ENCODE assay signal across 21 cellular contexts in the genomic region with DNA sequence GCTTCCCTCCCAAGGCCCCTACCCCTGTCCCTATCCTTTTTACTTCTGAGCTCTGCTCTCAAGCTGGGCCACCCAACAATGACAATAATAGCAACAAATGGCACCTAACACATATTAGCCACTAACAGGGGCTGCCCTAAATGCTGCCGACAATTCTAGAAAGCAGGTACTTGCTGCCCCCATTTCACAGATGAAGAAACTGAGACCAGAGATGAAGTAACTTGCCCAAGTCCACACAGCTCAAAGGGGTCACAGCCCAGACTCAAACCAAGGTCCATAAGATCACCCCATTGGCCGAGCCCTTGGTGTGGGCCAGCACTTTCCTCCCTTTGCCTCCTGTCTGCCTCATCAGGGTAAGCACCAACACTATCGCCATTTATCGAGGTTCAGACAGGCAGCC. TPM values are rescaled to one million over a fixed set of nuclear protein-coding genes. Genes with fewer than 3 reads are reported as not detected.
DNase-seq lines count a peak whose midpoint lies in the region; ATAC-seq and TF ChIP-seq lines count a peak whose summit lies in the region.
"Had no signal": no experiment of that assay in that cellular context is flagged by ENCODE, and none has a peak within 500 bp of the region (broad histone marks: within the 10 kb centered on the region; RNA-seq: fewer than 3 reads in every experiment).

No MANE protein-coding gene starts in this region.

- peak overlapping the region in 5 of 11 experiments; percentile 1 to 65 (median 37); a peak in 6 of 22 replicates for H3K27ac ChIP-seq in BLaER1 treated with 17β-estradiol and CSF1 and Interleukin-3, amounts not matched to agents 10 nM and 100 nM
- H3K27ac ChIP-seq in mesenchymal stem cell (ENCODE audit: low read length, poor library complexity, severe bottlenecking) (no peak overlapping the region), neural progenitor cell (no peak overlapping the region), right cardiac atrium (ENCODE audit: low read length) (no peak overlapping the region)
- H3K27ac ChIP-seq: GM23248 had no signal

- H2AK5ac ChIP-seq in mesenchymal stem cell (ENCODE audit: low read length, severe bottlenecking), result no peak overlapping the region

- no peaks in the 10 kb centered on the region for H3K79me2 ChIP-seq in neural progenitor cell (ENCODE audit: low read depth)

- no peaks in the 10 kb centered on the region for H3K36me3 Mint-ChIP-seq in neural progenitor cell
- H3K36me3 Mint-ChIP-seq: CD14-positive monocyte; CD8-positive, alpha-beta memory T cell had no signal

- H3K36me3 ChIP-seq in BLaER1 treated with 17β-estradiol and CSF1 and Interleukin-3, amounts not matched to agents 10 nM and 100 nM, result no peaks in the 10 kb centered on the region
- H3K36me3 ChIP-seq in mesenchymal stem cell (ENCODE audit: control insufficient read depth in 1 of 2, insufficient read depth in 2 of 2, low read depth in 1 of 2, low read length in 2 of 2), result no peaks in the 10 kb centered on the region
- no peaks in the 10 kb centered on the region for H3K36me3 ChIP-seq in neural progenitor cell

- H2BK5ac ChIP-seq in mesenchymal stem cell (ENCODE audit: low read depth, low read length, poor library complexity, severe bottlenecking), result no peak overlapping the region

- H3K4me3 Mint-ChIP-seq in neural progenitor cell, result peak overlapping the region; percentile 48
- no peak overlapping the region for H3K4me3 Mint-ChIP-seq in stimulated activated naive CD8-positive, alpha-beta T cell treated with anti-CD3 and anti-CD28 coated beads, Interleukin-15, amount 100 ng/mL, for 72 hours
- H3K4me3 Mint-ChIP-seq: CD14-positive monocyte; CD4-positive, alpha-beta T cell; CD8-positive, alpha-beta memory T cell had no signal

- no peak overlapping the region for H2BK120ac ChIP-seq in mesenchymal stem cell (ENCODE audit: low read depth, low read length)

- H3K9ac ChIP-seq in BLaER1 treated with 17β-estradiol and CSF1 and Interleukin-3, amounts not matched to agents 10 nM and 100 nM, result no peak overlapping the region
- H3K9ac ChIP-seq in mesenchymal stem cell (ENCODE audit: low read length) (no peak overlapping the region), neural progenitor cell (no peak overlapping the region)
- H3K9ac ChIP-seq: GM23248 had no signal

- 91% methylated on average over 4 of the region's 4 CpGs for WGBS in mesenchymal stem cell
- 92% methylated on average over 4 of the region's 4 CpGs for WGBS in right cardiac atrium

- H2AFZ ChIP-seq in mesenchymal stem cell (ENCODE audit: low read depth, low read length), result no peak overlapping the region
- H2AFZ ChIP-seq in neural progenitor cell (replicated peaks), result no peak overlapping the region
- H2AFZ ChIP-seq: GM23248 had no signal

- H2BK12ac ChIP-seq in mesenchymal stem cell (ENCODE audit: low read length in 2 of 2), result no peak overlapping the region

- no peak overlapping the region for H3K18ac ChIP-seq in mesenchymal stem cell (ENCODE audit: low read depth in 1 of 2, low read length in 2 of 2)

- no peaks in the 10 kb centered on the region for H4K20me1 ChIP-seq in BLaER1 treated with 17β-estradiol and CSF1 and Interleukin-3, amounts not matched to agents 10 nM and 100 nM
- no peaks in the 10 kb centered on the region for H4K20me1 ChIP-seq in neural progenitor cell (ENCODE audit: low read depth)

- H3K9me3 Mint-ChIP-seq in neural progenitor cell, result no peaks in the 10 kb centered on the region
- no peaks in the 10 kb centered on the region for H3K9me3 Mint-ChIP-seq in stimulated activated naive CD8-positive, alpha-beta T cell treated with anti-CD3 and anti-CD28 coated beads, Interleukin-15, amount 100 ng/mL, for 72 hours
- H3K9me3 Mint-ChIP-seq: CD14-positive monocyte; CD4-positive, alpha-beta T cell; CD8-positive, alpha-beta memory T cell had no signal

- peak overlapping the region; percentile 76 for H3K27ac Mint-ChIP-seq in neural progenitor cell
- H3K27ac Mint-ChIP-seq in stimulated activated naive CD8-positive, alpha-beta T cell treated with anti-CD3 and anti-CD28 coated beads, Interleukin-15, amount 100 ng/mL, for 72 hours, result no peak overlapping the region
- H3K27ac Mint-ChIP-seq: CD4-positive, alpha-beta T cell; CD8-positive, alpha-beta memory T cell had no signal

- H3K79me1 ChIP-seq in mesenchymal stem cell (replicated peaks; ENCODE audit: low read length, poor library complexity, severe bottlenecking), result no peaks in the 10 kb centered on the region

- no peak overlapping the region for H3K4ac ChIP-seq in mesenchymal stem cell (ENCODE audit: low read depth in 1 of 2, low read length in 2 of 2)

- H2BK15ac ChIP-seq in mesenchymal stem cell (ENCODE audit: low read depth, poor library complexity, severe bottlenecking), result peak overlapping the region; percentile 30

- H3K4me2 ChIP-seq in BLaER1 treated with 17β-estradiol and CSF1 and Interleukin-3, amounts not matched to agents 10 nM and 100 nM, result peak overlapping the region in 9 of 11 experiments; percentile 1 to 86 (median 79); a peak in 16 of 22 replicates
- H3K4me2 ChIP-seq in mesenchymal stem cell (ENCODE audit: low read length, poor library complexity, severe bottlenecking) (no peak overlapping the region), neural progenitor cell (no peak overlapping the region)

- H3K27me3 ChIP-seq in BLaER1 treated with 17β-estradiol and CSF1 and Interleukin-3, amounts not matched to agents 10 nM and 100 nM, result no peaks in the 10 kb centered on the region
- H3K27me3 ChIP-seq in mesenchymal stem cell (ENCODE audit: control insufficient read depth in 1 of 2, insufficient read depth in 1 of 2, low read length in 2 of 2), result peaks cover 47 to 75% of the 10 kb centered on the region in 2 experiments
- no peaks in the 10 kb centered on the region for H3K27me3 ChIP-seq in neural progenitor cell
- H3K27me3 ChIP-seq in right cardiac atrium (ENCODE audit: control insufficient read depth, insufficient read depth), result no peaks in the 10 kb centered on the region

- H3K23ac ChIP-seq in mesenchymal stem cell (ENCODE audit: low read length in 2 of 2), result no peak overlapping the region

- H4K8ac ChIP-seq in mesenchymal stem cell (ENCODE audit: low read length), result no peak overlapping the region

- H3K4me3 ChIP-seq in BLaER1 treated with 17β-estradiol and CSF1 and Interleukin-3, amounts not matched to agents 10 nM and 100 nM, result no peak overlapping the region
- no peak overlapping the region for H3K4me3 ChIP-seq in mesenchymal stem cell (ENCODE audit: insufficient read depth in 1 of 2, low read depth in 1 of 2, low read length in 2 of 2)
- no peak overlapping the region for H3K4me3 ChIP-seq in neural progenitor cell
- H3K4me3 ChIP-seq in right cardiac atrium (ENCODE audit: low read length), result no peak overlapping the region
- H3K4me3 ChIP-seq: GM12878, GM23248 had no signal

- intact Hi-C loops in right cardiac atrium (cut with DNase I), result no loop called here

- peaks cover 69% of the 10 kb centered on the region for H3K4me1 Mint-ChIP-seq in neural progenitor cell
- H3K4me1 Mint-ChIP-seq in stimulated activated naive CD8-positive, alpha-beta T cell treated with anti-CD3 and anti-CD28 coated beads, Interleukin-15, amount 100 ng/mL, for 72 hours, result no peaks in the 10 kb centered on the region
- H3K4me1 Mint-ChIP-seq: CD8-positive, alpha-beta memory T cell had no signal

- peaks cover 23 to 78% (median 75%) of the 10 kb centered on the region in 10 experiments for H3K4me1 ChIP-seq in BLaER1 treated with 17β-estradiol and CSF1 and Interleukin-3, amounts not matched to agents 10 nM and 100 nM
- H3K4me1 ChIP-seq in mesenchymal stem cell (ENCODE audit: control insufficient read depth, insufficient read depth, low read depth, low read length), result peaks cover 4% of the 10 kb centered on the region
- H3K4me1 ChIP-seq in neural progenitor cell, result peaks cover 23% of the 10 kb centered on the region
- H3K4me1 ChIP-seq in right cardiac atrium (ENCODE audit: control insufficient read depth, insufficient read depth, low read length), result no peaks in the 10 kb centered on the region

- H3K14ac ChIP-seq in mesenchymal stem cell (ENCODE audit: low read length in 2 of 2), result peak overlapping the region in 1 of 2 experiments; percentile 10

- H3F3A ChIP-seq in neural progenitor cell (ENCODE audit: low read depth), result no peaks in the 10 kb centered on the region

- no peak overlapping the region for H4K91ac ChIP-seq in mesenchymal stem cell (ENCODE audit: low read length)

- H3K9me3 ChIP-seq in BLaER1 treated with 17β-estradiol and CSF1 and Interleukin-3, amounts not matched to agents 10 nM and 100 nM (replicated peaks in 1 of 11), result no peaks in the 10 kb centered on the region
- H3K9me3 ChIP-seq in mesenchymal stem cell (ENCODE audit: control insufficient read depth, low read length), result no peaks in the 10 kb centered on the region
- no peaks in the 10 kb centered on the region for H3K9me3 ChIP-seq in neural progenitor cell (ENCODE audit: low read depth)
- no peaks in the 10 kb centered on the region for H3K9me3 ChIP-seq in right cardiac atrium (ENCODE audit: control insufficient read depth, low read length)

- TF ChIP-seq CTCF in neural progenitor cell (IDR thresholded peaks at IDR 0.05), result no peak

- no peak for ATAC-seq in right cardiac atrium
- no peak for ATAC-seq in stimulated activated naive CD8-positive, alpha-beta T cell treated with anti-CD3 and anti-CD28 coated beads, Interleukin-15, amount 100 ng/mL, for 72 hours
- ATAC-seq: GM12878 had no signal

- DNase-seq in mesenchymal stem cell (no peak), neural progenitor cell (ENCODE audit: low spot score) (no peak), SHP77 (lab: John Stamatoyannopoulos, UW) (no peak), right cardiac atrium (no peak)
- no peak for DNase-seq in stimulated activated naive CD8-positive, alpha-beta T cell treated with anti-CD3 and anti-CD28 coated beads, Interleukin-15, amount 100 ng/mL, for 72 hours
- DNase-seq: CD4-positive, alpha-beta T cell; CD8-positive, alpha-beta memory T cell; DMS 273 treated with DMSO at 0.1 percent for 48 hours; DMS79; EL; GDM1; GM23248; H7; HCEC 1CT had no signal

- peaks cover 21% of the 10 kb centered on the region for H3K27me3 Mint-ChIP-seq in neural progenitor cell (ENCODE audit: insufficient read depth, low read depth)
- peaks cover 11% of the 10 kb centered on the region for H3K27me3 Mint-ChIP-seq in stimulated activated naive CD8-positive, alpha-beta T cell treated with anti-CD3 and anti-CD28 coated beads, Interleukin-15, amount 100 ng/mL, for 72 hours
- H3K27me3 Mint-ChIP-seq: CD4-positive, alpha-beta T cell had no signal

RNA-seq across cellular contexts. Expression of a gene that starts 12.0 kb away (rescaled TPM):
- not detected for polyA plus RNA-seq in mesenchymal stem cell (2013, experiment 1 of 2)
- polyA plus RNA-seq in mesenchymal stem cell (2013, experiment 2 of 2), result not detected
- total RNA-seq in neural progenitor cell (ENCODE audit: low replicate concordance) (not detected in 2 replicates), right cardiac atrium (under 1 TPM in 1 of 4 donors, not detected in 3; 0.06 TPM)
- 0.02 TPM for polyA plus RNA-seq in right cardiac atrium
- total RNA-seq: A172; A673; CD4-positive, alpha-beta T cell; CD8-positive, alpha-beta memory T cell; GM23248; H1; H7 had no signal
- polyA plus RNA-seq: BJ; CD14-positive monocyte; CD8-positive, alpha-beta memory T cell; GM23248; H1 had no signal

RNA-seq across cellular contexts. Expression of a gene that starts 54.9 kb away (rescaled TPM):
- polyA plus RNA-seq in mesenchymal stem cell (2013, experiment 1 of 2), result not detected
- 0.01 TPM for polyA plus RNA-seq in mesenchymal stem cell (2013, experiment 2 of 2)
- total RNA-seq in neural progenitor cell (ENCODE audit: low replicate concordance) (not detected in 2 replicates), right cardiac atrium (not detected)
- polyA plus RNA-seq in right cardiac atrium, result not detected
- total RNA-seq: A172; CD8-positive, alpha-beta memory T cell; GM12878; GM23248; H1; H7 had no signal
- polyA plus RNA-seq: BJ; CD8-positive, alpha-beta memory T cell; GM23248; H1 had no signal

Comparison
In these comparisons a context has a peak if more than half of its experiments do, and no peak if none do; other contexts are left out.
1. H3K4me2 ChIP-seq: peak in BLaER1 treated with 17β-estradiol and CSF1 and Interleukin-3, amounts not matched to agents 10 nM and 100 nM (9 of 11); none in mesenchymal stem cell (single experiment) and neural progenitor cell (single experiment).